21 cellular contexts compared by ENCODE assay signal in genomic region chrX:31057691-31058090, GRCh38. TPM values are rescaled to one million over a fixed set of nuclear protein-coding genes. Genes with fewer than 3 reads are reported as not detected.
A peak's percentile ranks its signal among the peaks of the same experiment; 100 is the strongest.
DNase-seq lines count a peak whose midpoint lies in the region; ATAC-seq, FAIRE-seq and TF ChIP-seq lines count a peak whose summit lies in the region.
"Had no signal": no experiment of that assay in that cellular context is flagged by ENCODE, and none has a peak within 500 bp of the region (broad histone marks: within the 10 kb centered on the region; RNA-seq: fewer than 3 reads in every experiment).

No MANE protein-coding gene starts in this region.

- DNase-seq in activated CD8-positive, alpha-beta memory T cell treated with anti-CD3 and anti-CD28 coated beads, Interleukin-2, amount 10 ng/mL, durations not matched to agents 7 days and 5 days, result peak; percentile 44
- DNase-seq in activated CD8-positive, alpha-beta memory T cell treated with anti-CD3 and anti-CD28 coated beads, Interleukin-2, amount 50 U/mL, for 48 hours, result no peak
- DNase-seq in GM12891 (ENCODE audit: insufficient read length, low spot score), result no peak
- no peak for DNase-seq in activated naive CD8-positive, alpha-beta T cell treated with anti-CD3 and anti-CD28 coated beads, Interleukin-2, amount 50 U/mL, for 24 hours
- DNase-seq in NCI-H1105 (lab: John Stamatoyannopoulos, UW), result no peak
- DNase-seq: ACHN, AML-193, EL, HFFc6, NCI-H1092, NCI-H1694, NCI-H226, NCI-H524 treated with DMSO at 0.1 percent for 48 hours, SHP77 had no signal

- CTCF ChIA-PET in activated CD8-positive, alpha-beta memory T cell treated with anti-CD3 and anti-CD28 coated beads, Interleukin-2, amount 10 ng/mL, durations not matched to agents 7 days and 5 days (lab: Charles Lee), result no interaction called here

- peaks cover 1% of the 10 kb centered on the region for H3K36me3 Mint-ChIP-seq in activated CD8-positive, alpha-beta memory T cell treated with anti-CD3 and anti-CD28 coated beads, Interleukin-2, amount 10 ng/mL, durations not matched to agents 7 days and 5 days
- no peaks in the 10 kb centered on the region for H3K36me3 Mint-ChIP-seq in activated naive CD8-positive, alpha-beta T cell treated with anti-CD3 and anti-CD28 coated beads, Interleukin-2, amount 50 U/mL, for 24 hours (ENCODE audit: low read depth)
- H3K36me3 Mint-ChIP-seq: CD14-positive monocyte had no signal

- no peak for TF ChIP-seq POLR2A in GM12891 (IDR thresholded peaks at IDR 0.05; ENCODE audit: low read depth, low read length)

- H3K36me3 ChIP-seq in KOPT-K1 (ENCODE audit: insufficient read depth, low read length), result no peaks in the 10 kb centered on the region

- H3K9me3 ChIP-seq in KOPT-K1 (ENCODE audit: insufficient read depth, low read length, poor library complexity, severe bottlenecking), result no peaks in the 10 kb centered on the region

- ATAC-seq in activated CD8-positive, alpha-beta memory T cell treated with anti-CD3 and anti-CD28 coated beads, Interleukin-2, amount 10 ng/mL, durations not matched to agents 7 days and 5 days, result no peak
- peak; percentile 54 for ATAC-seq in activated naive CD8-positive, alpha-beta T cell treated with anti-CD3 and anti-CD28 coated beads, Interleukin-2, amount 50 U/mL, for 24 hours
- no peak for ATAC-seq in GM19397 (IDR thresholded peaks at IDR 0.05; ENCODE audit: unreplicated experiment)
- ATAC-seq: HepG2 had no signal

- H3K27ac ChIP-seq in KOPT-K1 (ENCODE audit: low read depth, low read length, poor library complexity, severe bottlenecking), result peak overlapping the region; percentile 5
- H3K27ac ChIP-seq: KMS-11 had no signal

- FAIRE-seq in GM12891 (lab: Jason Lieb, UNC), result peak; percentile 45
- FAIRE-seq: HepG2 had no signal

- peaks cover 5% of the 10 kb centered on the region for H3K4me1 Mint-ChIP-seq in activated CD8-positive, alpha-beta memory T cell treated with anti-CD3 and anti-CD28 coated beads, Interleukin-2, amount 10 ng/mL, durations not matched to agents 7 days and 5 days
- no peaks in the 10 kb centered on the region for H3K4me1 Mint-ChIP-seq in activated naive CD8-positive, alpha-beta T cell treated with anti-CD3 and anti-CD28 coated beads, Interleukin-2, amount 50 U/mL, for 24 hours
- H3K4me1 Mint-ChIP-seq: CD14-positive monocyte had no signal

- H3K9me3 Mint-ChIP-seq in activated CD8-positive, alpha-beta memory T cell treated with anti-CD3 and anti-CD28 coated beads, Interleukin-2, amount 10 ng/mL, durations not matched to agents 7 days and 5 days (ENCODE audit: low read depth), result no peaks in the 10 kb centered on the region
- H3K9me3 Mint-ChIP-seq in activated naive CD8-positive, alpha-beta T cell treated with anti-CD3 and anti-CD28 coated beads, Interleukin-2, amount 50 U/mL, for 24 hours, result no peaks in the 10 kb centered on the region
- H3K9me3 Mint-ChIP-seq: HFFc6 had no signal

- H3K27me3 Mint-ChIP-seq in activated CD8-positive, alpha-beta memory T cell treated with anti-CD3 and anti-CD28 coated beads, Interleukin-2, amount 10 ng/mL, durations not matched to agents 7 days and 5 days, result no peaks in the 10 kb centered on the region
- H3K27me3 Mint-ChIP-seq in activated naive CD8-positive, alpha-beta T cell treated with anti-CD3 and anti-CD28 coated beads, Interleukin-2, amount 50 U/mL, for 24 hours, result no peaks in the 10 kb centered on the region

- H3K27ac Mint-ChIP-seq in activated CD8-positive, alpha-beta memory T cell treated with anti-CD3 and anti-CD28 coated beads, Interleukin-2, amount 10 ng/mL, durations not matched to agents 7 days and 5 days, result no peak overlapping the region
- no peak overlapping the region for H3K27ac Mint-ChIP-seq in activated naive CD8-positive, alpha-beta T cell treated with anti-CD3 and anti-CD28 coated beads, Interleukin-2, amount 50 U/mL, for 24 hours
- H3K27ac Mint-ChIP-seq: CD14-positive monocyte, HFFc6 had no signal

- H3K4me3 Mint-ChIP-seq in activated CD8-positive, alpha-beta memory T cell treated with anti-CD3 and anti-CD28 coated beads, Interleukin-2, amount 10 ng/mL, durations not matched to agents 7 days and 5 days, result no peak overlapping the region
- no peak overlapping the region for H3K4me3 Mint-ChIP-seq in activated naive CD8-positive, alpha-beta T cell treated with anti-CD3 and anti-CD28 coated beads, Interleukin-2, amount 50 U/mL, for 24 hours
- H3K4me3 Mint-ChIP-seq: CD14-positive monocyte, HFFc6 had no signal

TF ChIP-seq in GM12891, 5 proteins besides CTCF, POLR2A, EP300 and RAD21:
- no peak for TF ChIP-seq PAX5 (IDR thresholded peaks at IDR 0.05; ENCODE audit: insufficient read depth, low read length, severe bottlenecking)
- no peak for TF ChIP-seq SPI1 (IDR thresholded peaks at IDR 0.05; ENCODE audit: low read depth, low read length)
- no peak for TF ChIP-seq TAF1 (IDR thresholded peaks at IDR 0.05; ENCODE audit: low read depth, low read length)
- TF ChIP-seq POU2F2 (IDR thresholded peaks at IDR 0.05; ENCODE audit: low read depth, low read length), result no peak
- TF ChIP-seq POLR2AphosphoS5 (IDR thresholded peaks at IDR 0.05; ENCODE audit: low read depth, low read length), result no peak

RNA-seq across cellular contexts. Expression of gene FTHL17, which starts 14.2 kb away (rescaled TPM):
- total RNA-seq in activated CD8-positive, alpha-beta memory T cell treated with anti-CD3 and anti-CD28 coated beads, Interleukin-2, amount 10 ng/mL, durations not matched to agents 7 days and 5 days, result not detected
- polyA plus RNA-seq in GM12891 (2012; ENCODE audit: low read depth, missing spikeins), result not detected
- total RNA-seq: H4, HepG2, HFFc6, MCF 10A had no signal
- polyA plus RNA-seq: CD14-positive monocyte, HepG2 had no signal
